ENCODE assay signal across 8 cellular contexts in genomic region chr10:88882646-88883442, GRCh38. TPM values are rescaled to one million over a fixed set of nuclear protein-coding genes. Genes with fewer than 3 reads are reported as not detected.
A peak's percentile ranks its signal among the peaks of the same experiment; 100 is the strongest.
DNase-seq lines count a peak whose midpoint lies in the region; ATAC-seq, FAIRE-seq and TF ChIP-seq lines count a peak whose summit lies in the region.
"Not testable (repeated sequence)": the region's sequence is repeated elsewhere in the genome, so short reads cannot be mapped to it uniquely, and the experiment has no call there.
"Had no signal": no experiment of that assay in that cellular context is flagged by ENCODE, and none has a peak within 500 bp of the region (broad histone marks: within the 10 kb centered on the region; RNA-seq: fewer than 3 reads in every experiment).

No MANE protein-coding gene starts in this region.

- H3K36me3 ChIP-seq in DOHH2 (ENCODE audit: control insufficient read depth, low read length), result peaks cover 27% of the 10 kb centered on the region
- not testable (repeated sequence) for H3K36me3 ChIP-seq in Karpas-422 (ENCODE audit: insufficient read depth, low read length); pancreas

- H3K4me1 Mint-ChIP-seq in activated naive CD8-positive, alpha-beta T cell treated with anti-CD3 and anti-CD28 coated beads, Interleukin-2, amount 10 ng/mL, durations not matched to agents 7 days and 5 days, result peaks cover 60% of the 10 kb centered on the region
- peaks cover 39% of the 10 kb centered on the region for H3K4me1 Mint-ChIP-seq in endothelial cell (ENCODE audit: unreplicated experiment)

- peak; percentile 56 for FAIRE-seq in pancreas (lab: Jason Lieb, UNC)

- H4K20me1 ChIP-seq in DOHH2 (ENCODE audit: control insufficient read depth, insufficient read depth, low read depth, low read length); Karpas-422 (ENCODE audit: insufficient read depth, low read depth, low read length): not testable (repeated sequence)

- WGBS in pancreas, 2 donors, result 73 to 77% methylated on average over 8 of the region's 8 CpGs

- peaks cover 45% of the 10 kb centered on the region for H3K36me3 Mint-ChIP-seq in activated naive CD8-positive, alpha-beta T cell treated with anti-CD3 and anti-CD28 coated beads, Interleukin-2, amount 10 ng/mL, durations not matched to agents 7 days and 5 days
- H3K36me3 Mint-ChIP-seq in endothelial cell (ENCODE audit: low read depth, unreplicated experiment), result not testable (repeated sequence)

- H3K9ac ChIP-seq in Karpas-422 (ENCODE audit: low read length), result peak overlapping the region; percentile 75

- H3K4me3 ChIP-seq in DOHH2 (ENCODE audit: low read length) (peak overlapping the region; percentile 87), Karpas-422 (ENCODE audit: low read length) (peak overlapping the region; percentile 73)
- not testable (repeated sequence) for H3K4me3 ChIP-seq in pancreas

- H3K27ac Mint-ChIP-seq in activated naive CD8-positive, alpha-beta T cell treated with anti-CD3 and anti-CD28 coated beads, Interleukin-2, amount 10 ng/mL, durations not matched to agents 7 days and 5 days, result peak overlapping the region; percentile 92
- H3K27ac Mint-ChIP-seq in endothelial cell (ENCODE audit: unreplicated experiment), result peak overlapping the region; percentile 74

- POLR2A ChIA-PET in activated naive CD8-positive, alpha-beta T cell treated with anti-CD3 and anti-CD28 coated beads, Interleukin-2, amount 10 ng/mL, durations not matched to agents 7 days and 5 days (lab: Charles Lee), result not testable (repeated sequence)

- H2AFZ ChIP-seq in Karpas-422 (ENCODE audit: low read length), result not testable (repeated sequence)

- H3K27ac ChIP-seq in DOHH2 (ENCODE audit: low read depth, low read length) (peak overlapping the region; percentile 84), Karpas-422 (ENCODE audit: low read length) (peak overlapping the region; percentile 95)
- not testable (repeated sequence) for H3K27ac ChIP-seq in pancreas

- intact Hi-C loops in pancreas (cut with DNase I), result not testable (repeated sequence)

- DNase-seq in Karpas-422; activated naive CD8-positive, alpha-beta T cell treated with anti-CD3 and anti-CD28 coated beads, Interleukin-2, amount 10 ng/mL, durations not matched to agents 7 days and 5 days; endothelial cell (ENCODE audit: low spot score); pancreas: not testable (repeated sequence)
- DNase-seq in SW480 (ENCODE audit: low spot score) (peak; percentile 60), iris pigment epithelial cell (ENCODE audit: low read depth) (peak; percentile 90)

- H3K79me2 ChIP-seq in DOHH2 (ENCODE audit: control insufficient read depth, low read length) (peaks cover 70% of the 10 kb centered on the region), Karpas-422 (ENCODE audit: low read length) (peaks cover 65% of the 10 kb centered on the region)

- not testable (repeated sequence) for H3K27me3 ChIP-seq in DOHH2 (ENCODE audit: control insufficient read depth, low read length); Karpas-422 (ENCODE audit: low read length); pancreas

- H3K27me3 Mint-ChIP-seq in activated naive CD8-positive, alpha-beta T cell treated with anti-CD3 and anti-CD28 coated beads, Interleukin-2, amount 10 ng/mL, durations not matched to agents 7 days and 5 days; endothelial cell (ENCODE audit: unreplicated experiment): not testable (repeated sequence)

- not testable (repeated sequence) for H3K9me2 ChIP-seq in DOHH2 (replicated peaks; ENCODE audit: control insufficient read depth, low read length); Karpas-422 (replicated peaks; ENCODE audit: insufficient read depth, low read length)

- H3K4me2 ChIP-seq in DOHH2 (ENCODE audit: low read length) (peak overlapping the region; percentile 98), Karpas-422 (ENCODE audit: low read depth, low read length, poor library complexity, severe bottlenecking) (peak overlapping the region; percentile 87)

- not testable (repeated sequence) for H3F3A ChIP-seq in DOHH2 (ENCODE audit: control insufficient read depth, insufficient read depth)

- peaks cover 85% of the 10 kb centered on the region for H3K4me1 ChIP-seq in DOHH2 (ENCODE audit: control insufficient read depth, low read length)
- peaks cover 79% of the 10 kb centered on the region for H3K4me1 ChIP-seq in Karpas-422 (ENCODE audit: low read length)
- H3K4me1 ChIP-seq in pancreas, result not testable (repeated sequence)

- TF ChIP-seq CTCF in DOHH2 (IDR thresholded peaks at IDR 0.05; ENCODE audit: low read depth, low read length, poor library complexity, severe bottlenecking); endothelial cell (IDR thresholded peaks at IDR 0.05; ENCODE audit: unreplicated experiment); pancreas (IDR thresholded peaks at IDR 0.05): not testable (repeated sequence)

- peak overlapping the region; percentile 94 for H3K4me3 Mint-ChIP-seq in activated naive CD8-positive, alpha-beta T cell treated with anti-CD3 and anti-CD28 coated beads, Interleukin-2, amount 10 ng/mL, durations not matched to agents 7 days and 5 days
- not testable (repeated sequence) for H3K4me3 Mint-ChIP-seq in endothelial cell (ENCODE audit: unreplicated experiment)

- not testable (repeated sequence) for H3K9me3 Mint-ChIP-seq in activated naive CD8-positive, alpha-beta T cell treated with anti-CD3 and anti-CD28 coated beads, Interleukin-2, amount 10 ng/mL, durations not matched to agents 7 days and 5 days; endothelial cell (ENCODE audit: unreplicated experiment)

- not testable (repeated sequence) for H3K9me3 ChIP-seq in DOHH2 (ENCODE audit: control insufficient read depth, insufficient read depth, low read length); Karpas-422 (ENCODE audit: low read length); pancreas

- not testable (repeated sequence) for ATAC-seq in activated naive CD8-positive, alpha-beta T cell treated with anti-CD3 and anti-CD28 coated beads, Interleukin-2, amount 10 ng/mL, durations not matched to agents 7 days and 5 days (ENCODE audit: low read depth); pancreas

RNA-seq across cellular contexts. Expression of gene STAMBPL1, which starts 2.8 kb away (rescaled TPM):
- 38.5 and 44.8 TPM in 2 replicates for total RNA-seq in Karpas-422 (2014; rRNA removed; shearing (Covaris generic); ENCODE audit: low replicate concordance)
- 10 to 100 TPM; 48.3 to 54.0 TPM for total RNA-seq in activated naive CD8-positive, alpha-beta T cell treated with anti-CD3 and anti-CD28 coated beads, Interleukin-2, amount 10 ng/mL, durations not matched to agents 7 days and 5 days
- total RNA-seq in endothelial cell (ENCODE audit: unreplicated experiment) (3.3 TPM), pancreas (1 to 10 TPM; 1.2 to 3.5 (median 2.3) TPM)
- polyA plus RNA-seq in pancreas, result 1 to 10 TPM; 2.2 to 2.7 TPM
- total RNA-seq: G401 had no signal

RNA-seq across cellular contexts. Expression of gene ANKRD22, which starts 31.2 kb away (rescaled TPM):
- total RNA-seq in Karpas-422 (2014; rRNA removed; shearing (Covaris generic); ENCODE audit: low replicate concordance), result not detected in 2 replicates
- total RNA-seq in activated naive CD8-positive, alpha-beta T cell treated with anti-CD3 and anti-CD28 coated beads, Interleukin-2, amount 10 ng/mL, durations not matched to agents 7 days and 5 days, result not detected
- total RNA-seq in endothelial cell (ENCODE audit: unreplicated experiment) (not detected), pancreas (10 to 100 TPM in 1 of 6 donors, 1 to 10 TPM in 5; 2.3 to 17.4 (median 4.3) TPM)
- 1 to 10 TPM; 3.4 to 3.6 TPM for polyA plus RNA-seq in pancreas
- total RNA-seq: G401 had no signal
